Comparison of ENCODE assay signal across 9 cellular contexts in the genomic region with DNA sequence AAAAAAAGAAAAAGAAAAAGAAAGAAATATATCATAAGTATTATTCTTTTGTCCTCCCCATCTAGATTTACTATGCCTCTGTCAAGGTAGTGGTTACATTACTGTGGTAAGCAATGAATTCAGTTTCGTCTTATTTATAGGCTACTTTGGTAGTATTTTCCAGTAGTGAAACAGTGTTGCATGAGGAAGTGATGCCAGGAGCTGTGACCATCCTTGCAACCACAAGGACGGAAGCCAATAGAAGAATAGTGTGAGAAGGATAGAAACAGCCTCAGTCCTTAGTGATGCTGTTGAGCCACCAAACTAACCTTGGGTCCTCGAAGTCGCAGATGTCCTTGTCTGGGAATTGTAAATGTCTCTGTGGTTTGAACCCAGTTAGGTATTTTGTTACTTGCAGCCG.
DNase-seq lines count a peak whose midpoint lies in the region; ATAC-seq and TF ChIP-seq lines count a peak whose summit lies in the region.
"Had no signal": no experiment of that assay in that cellular context is flagged by ENCODE, and none has a peak within 500 bp of the region (broad histone marks: within the 10 kb centered on the region; RNA-seq: fewer than 3 reads in every experiment).

No MANE protein-coding gene starts in this region.

- H3K27ac ChIP-seq in CD8-positive, alpha-beta T cell (ENCODE audit: low read depth, low read length), result no peak overlapping the region

- H3K27me3 ChIP-seq in CD8-positive, alpha-beta T cell (ENCODE audit: insufficient read depth, low read length), result no peaks in the 10 kb centered on the region

- peaks cover 29% of the 10 kb centered on the region for H3K4me1 ChIP-seq in CD8-positive, alpha-beta T cell (ENCODE audit: insufficient read depth, low read length)

- no peaks in the 10 kb centered on the region for H3K36me3 ChIP-seq in CD8-positive, alpha-beta T cell (ENCODE audit: insufficient read depth, low read length)

- no peak for TF ChIP-seq CTCF in CD8-positive, alpha-beta T cell (IDR thresholded peaks at IDR 0.05)
- TF ChIP-seq CTCF in WTC11 (IDR thresholded peaks at IDR 0.05), result no peak

- ATAC-seq in CD8-positive, alpha-beta T cell, result no peak
- ATAC-seq in GM19438 (IDR thresholded peaks at IDR 0.05; ENCODE audit: low read depth, unreplicated experiment), result peak; percentile 52
- peak; percentile 59 for ATAC-seq in HG03108 (IDR thresholded peaks at IDR 0.05; ENCODE audit: unreplicated experiment)
- no peak for ATAC-seq in WTC11

- peak overlapping the region; percentile 70 for H3K27ac Mint-ChIP-seq in CD8-positive, alpha-beta T cell
- H3K27ac Mint-ChIP-seq in T-helper 1 cell treated with Interleukin-12 subunit alpha and Interleukin-12 subunit beta and Interleukin-4 antibody, amounts not matched to agents 30 μg/mL and 1 μg/mL, for 36 hours, result peak overlapping the region; percentile 92
- H3K27ac Mint-ChIP-seq in WTC11, result no peak overlapping the region

- POLR2A ChIA-PET in CD8-positive, alpha-beta T cell (lab: Charles Lee), result no interaction called here
- POLR2A ChIA-PET in WTC11 (lab: Charles Lee), result no interaction called here

- H3K4me3 ChIP-seq in CD8-positive, alpha-beta T cell (ENCODE audit: low read depth, low read length), result no peak overlapping the region

- no peak overlapping the region for H3K4me3 Mint-ChIP-seq in CD8-positive, alpha-beta T cell
- H3K4me3 Mint-ChIP-seq in T-helper 1 cell treated with Interleukin-12 subunit alpha and Interleukin-12 subunit beta and Interleukin-4 antibody, amounts not matched to agents 30 μg/mL and 1 μg/mL, for 36 hours, result peak overlapping the region; percentile 58
- H3K4me3 Mint-ChIP-seq in WTC11, result no peak overlapping the region

- DNase-seq in CD8-positive, alpha-beta T cell, result no peak
- DNase-seq in erythroblast (lab: John Stamatoyannopoulos, UW) (no peak), NCI-H2227 treated with DMSO at 0.1 percent for 48 hours (lab: John Stamatoyannopoulos, UW) (no peak), NCI-H1092 (lab: John Stamatoyannopoulos, UW) (no peak), WTC11 (ENCODE audit: low spot score) (no peak)
- DNase-seq: activated T-cell treated with anti-CD3 and anti-CD28 coated beads, Interleukin-2, amount 50 U/mL, for 1 hour had no signal

- no peaks in the 10 kb centered on the region for H3K9me3 ChIP-seq in CD8-positive, alpha-beta T cell (ENCODE audit: low read length)

- no peak for TF ChIP-seq POLR2A in erythroblast (IDR thresholded peaks at IDR 0.05; ENCODE audit: low read length)

- peaks cover 7% of the 10 kb centered on the region for H3K36me3 Mint-ChIP-seq in CD8-positive, alpha-beta T cell
- H3K36me3 Mint-ChIP-seq in T-helper 1 cell treated with Interleukin-12 subunit alpha and Interleukin-12 subunit beta and Interleukin-4 antibody, amounts not matched to agents 30 μg/mL and 1 μg/mL, for 36 hours (ENCODE audit: low read depth), result peaks cover 17% of the 10 kb centered on the region
- peaks cover 6% of the 10 kb centered on the region for H3K36me3 Mint-ChIP-seq in WTC11

- no peaks in the 10 kb centered on the region for H3K27me3 Mint-ChIP-seq in CD8-positive, alpha-beta T cell (ENCODE audit: low read depth)
- H3K27me3 Mint-ChIP-seq in T-helper 1 cell treated with Interleukin-12 subunit alpha and Interleukin-12 subunit beta and Interleukin-4 antibody, amounts not matched to agents 30 μg/mL and 1 μg/mL, for 36 hours (ENCODE audit: low read depth), result no peaks in the 10 kb centered on the region
- H3K27me3 Mint-ChIP-seq in WTC11 (ENCODE audit: low read depth), result no peaks in the 10 kb centered on the region

- peaks cover 35% of the 10 kb centered on the region for H3K4me1 Mint-ChIP-seq in CD8-positive, alpha-beta T cell (ENCODE audit: low read depth)
- H3K4me1 Mint-ChIP-seq in T-helper 1 cell treated with Interleukin-12 subunit alpha and Interleukin-12 subunit beta and Interleukin-4 antibody, amounts not matched to agents 30 μg/mL and 1 μg/mL, for 36 hours (ENCODE audit: low read depth), result peaks cover 53% of the 10 kb centered on the region
- peaks cover 38% of the 10 kb centered on the region for H3K4me1 Mint-ChIP-seq in WTC11

- CTCF ChIA-PET in CD8-positive, alpha-beta T cell (lab: Charles Lee), result interaction anchor here (1.0 kb wide), 1 partner anchor 150 kb away, joined by 3 read pairs; no protein-coding TSS in a partner anchor
- CTCF ChIA-PET in WTC11 (lab: Charles Lee), result no interaction called here

- H3K9me3 Mint-ChIP-seq in CD8-positive, alpha-beta T cell, result no peaks in the 10 kb centered on the region
- H3K9me3 Mint-ChIP-seq in T-helper 1 cell treated with Interleukin-12 subunit alpha and Interleukin-12 subunit beta and Interleukin-4 antibody, amounts not matched to agents 30 μg/mL and 1 μg/mL, for 36 hours, result peaks cover 3% of the 10 kb centered on the region
- peaks cover 12% of the 10 kb centered on the region for H3K9me3 Mint-ChIP-seq in WTC11

- intact Hi-C loops in CD8-positive, alpha-beta T cell (cut with DNase I, micrococcal nuclease), result loop anchor here in 1 of 2 experiments (5.0 to 10.0 kb wide), 2 partner anchors 924 to 1462 kb away; no protein-coding TSS in a partner anchor

TF ChIP-seq in WTC11, 78 proteins besides CTCF, POLR2A, EP300 and RAD21:
- TF ChIP-seq ZNF232 (CRISPR knock-in tag; IDR thresholded peaks at IDR 0.05) (no peak), ZBTB21 (CRISPR knock-in tag; IDR thresholded peaks at IDR 0.05; ENCODE audit: borderline replicate concordance) (no peak), FOXP1 (CRISPR knock-in tag; IDR thresholded peaks at IDR 0.05; ENCODE audit: borderline replicate concordance) (no peak), ZNF425 (CRISPR knock-in tag; conservative IDR thresholded peaks at IDR 0.05) (no peak), ZNF263 (CRISPR knock-in tag; IDR thresholded peaks at IDR 0.05; ENCODE audit: low read depth) (no peak), ZNF317 (CRISPR knock-in tag; IDR thresholded peaks at IDR 0.05; ENCODE audit: borderline replicate concordance, low read depth) (no peak), GABPB1 (CRISPR knock-in tag; IDR thresholded peaks at IDR 0.05) (no peak), ELF4 (CRISPR knock-in tag; IDR thresholded peaks at IDR 0.05; ENCODE audit: low read depth) (no peak)

Comparison
In these comparisons a context has a peak if more than half of its experiments do, and no peak if none do; other contexts are left out.
1. ATAC-seq: peak in GM19438 (single experiment) and HG03108 (single experiment); none in CD8-positive, alpha-beta T cell (single experiment) and WTC11 (single experiment).